9 cellular contexts compared by ENCODE assay signal in genomic region chr3:117278424-117279190, GRCh38.
A peak's percentile ranks its signal among the peaks of the same experiment; 100 is the strongest.
DNase-seq lines count a peak whose midpoint lies in the region; ATAC-seq and TF ChIP-seq lines count a peak whose summit lies in the region.
"Had no signal": no experiment of that assay in that cellular context is flagged by ENCODE, and none has a peak within 500 bp of the region (broad histone marks: within the 10 kb centered on the region; RNA-seq: fewer than 3 reads in every experiment).

No MANE protein-coding gene starts in this region.

- H3F3A ChIP-seq in smooth muscle cell (ENCODE audit: low read depth), result no peaks in the 10 kb centered on the region

- no peak overlapping the region for H2AFZ ChIP-seq in smooth muscle cell (ENCODE audit: low read depth)

- no peak overlapping the region for H3K4me2 ChIP-seq in smooth muscle cell

- H3K4me1 ChIP-seq in smooth muscle cell (ENCODE audit: low read depth), result no peaks in the 10 kb centered on the region

- no peak overlapping the region for H3K27ac ChIP-seq in smooth muscle cell (ENCODE audit: low read depth)

- H3K4me3 ChIP-seq in epithelial cell of proximal tubule (ENCODE audit: low read depth, low read length), result no peak overlapping the region
- no peak overlapping the region for H3K4me3 ChIP-seq in smooth muscle cell

- TF ChIP-seq CTCF in epithelial cell of proximal tubule (conservative IDR thresholded peaks at IDR 0.05; ENCODE audit: low read depth, low read length) (no peak), smooth muscle cell (IDR thresholded peaks at IDR 0.05; ENCODE audit: borderline replicate concordance, insufficient read depth, poor library complexity, severe bottlenecking) (no peak)

- H3K27ac Mint-ChIP-seq in activated naive CD8-positive, alpha-beta T cell treated with anti-CD3 and anti-CD28 coated beads, Interleukin-2, amount 50 U/mL, for 24 hours, result no peak overlapping the region
- H3K27ac Mint-ChIP-seq: T-helper 1 cell treated with Interleukin-12 subunit alpha and Interleukin-12 subunit beta and Interleukin-4 antibody, amounts not matched to agents 30 μg/mL and 1 μg/mL, for 36 hours had no signal

- H3K4me3 Mint-ChIP-seq in activated naive CD8-positive, alpha-beta T cell treated with anti-CD3 and anti-CD28 coated beads, Interleukin-2, amount 50 U/mL, for 24 hours, result no peak overlapping the region
- H3K4me3 Mint-ChIP-seq: T-helper 1 cell treated with Interleukin-12 subunit alpha and Interleukin-12 subunit beta and Interleukin-4 antibody, amounts not matched to agents 30 μg/mL and 1 μg/mL, for 36 hours had no signal

- H3K27me3 Mint-ChIP-seq in activated naive CD8-positive, alpha-beta T cell treated with anti-CD3 and anti-CD28 coated beads, Interleukin-2, amount 50 U/mL, for 24 hours, result no peaks in the 10 kb centered on the region

- no peaks in the 10 kb centered on the region for H3K79me2 ChIP-seq in smooth muscle cell (ENCODE audit: low read depth)

- no peaks in the 10 kb centered on the region for H3K27me3 ChIP-seq in smooth muscle cell (ENCODE audit: low read depth)

- H3K9me3 Mint-ChIP-seq in activated naive CD8-positive, alpha-beta T cell treated with anti-CD3 and anti-CD28 coated beads, Interleukin-2, amount 50 U/mL, for 24 hours, result peaks cover 3% of the 10 kb centered on the region
- H3K9me3 Mint-ChIP-seq: T-helper 1 cell treated with Interleukin-12 subunit alpha and Interleukin-12 subunit beta and Interleukin-4 antibody, amounts not matched to agents 30 μg/mL and 1 μg/mL, for 36 hours had no signal

- WGBS in smooth muscle cell (ENCODE audit: low lambda C conversion rate), result 55% methylated on average over 5 of the region's 5 CpGs

- no peaks in the 10 kb centered on the region for H4K20me1 ChIP-seq in smooth muscle cell (ENCODE audit: low read depth)

- no peaks in the 10 kb centered on the region for H3K36me3 Mint-ChIP-seq in activated naive CD8-positive, alpha-beta T cell treated with anti-CD3 and anti-CD28 coated beads, Interleukin-2, amount 50 U/mL, for 24 hours (ENCODE audit: low read depth)

- no peaks in the 10 kb centered on the region for H3K9me3 ChIP-seq in smooth muscle cell (replicated peaks; ENCODE audit: low read depth)

- ATAC-seq in GM19452 (IDR thresholded peaks at IDR 0.05; ENCODE audit: unreplicated experiment), result peak; percentile 98
- ATAC-seq in HG03442 (IDR thresholded peaks at IDR 0.05; ENCODE audit: unreplicated experiment), result peak; percentile 94
- ATAC-seq in activated naive CD8-positive, alpha-beta T cell treated with anti-CD3 and anti-CD28 coated beads, Interleukin-2, amount 50 U/mL, for 24 hours, result no peak

- H3K36me3 ChIP-seq in smooth muscle cell (ENCODE audit: low read depth), result no peaks in the 10 kb centered on the region

- no peak overlapping the region for H3K9ac ChIP-seq in smooth muscle cell (ENCODE audit: low read depth)

- DNase-seq in AG08396 (ENCODE audit: low spot score), result peak; percentile 14
- peak; percentile 56 for DNase-seq in epithelial cell of proximal tubule (ENCODE audit: low read depth)
- DNase-seq in germinal center (ENCODE audit: low spot score), result no peak
- no peak for DNase-seq in activated naive CD8-positive, alpha-beta T cell treated with anti-CD3 and anti-CD28 coated beads, Interleukin-2, amount 50 U/mL, for 24 hours
- no peak for DNase-seq in smooth muscle cell (lab: John Stamatoyannopoulos, UW; ENCODE audit: unreplicated experiment)
- DNase-seq in stimulated activated CD4-positive, alpha-beta T cell treated with anti-CD3 and anti-CD28 coated beads, Interleukin-4, amount 100 ng/mL, for 1 hour, result no peak

- H3K4me1 Mint-ChIP-seq in activated naive CD8-positive, alpha-beta T cell treated with anti-CD3 and anti-CD28 coated beads, Interleukin-2, amount 50 U/mL, for 24 hours, result no peaks in the 10 kb centered on the region

Comparison
In these comparisons a context has a peak if more than half of its experiments do, and no peak if none do; other contexts are left out.
1. DNase-seq: peak in AG08396 (single experiment) and epithelial cell of proximal tubule (single experiment); none in germinal center (single experiment), activated naive CD8-positive, alpha-beta T cell treated with anti-CD3 and anti-CD28 coated beads, Interleukin-2, amount 50 U/mL, for 24 hours (single experiment), smooth muscle cell (single experiment) and stimulated activated CD4-positive, alpha-beta T cell treated with anti-CD3 and anti-CD28 coated beads, Interleukin-4, amount 100 ng/mL, for 1 hour (single experiment).